In the genomic region with DNA sequence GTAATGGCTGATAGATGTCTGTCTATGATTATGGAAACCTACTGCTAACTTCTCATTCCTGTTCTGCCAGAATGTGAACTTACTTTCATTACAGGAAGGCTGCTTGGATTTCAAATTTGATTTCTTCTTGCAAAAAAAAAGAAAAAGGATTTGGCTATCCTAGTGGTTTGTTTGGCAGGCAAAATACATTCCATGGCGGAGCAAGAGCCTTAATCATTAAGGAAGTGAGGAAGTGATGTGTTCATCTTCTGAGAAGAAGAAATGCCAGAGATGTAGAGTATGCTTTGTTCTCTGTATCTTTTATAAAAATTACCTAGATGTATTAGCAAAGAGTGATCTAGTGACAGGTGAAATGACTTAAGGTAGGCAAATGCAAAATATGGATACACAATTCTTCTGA, we compare ENCODE assay signal across 20 cellular contexts.
DNase-seq lines count a peak whose midpoint lies in the region; ATAC-seq, FAIRE-seq and TF ChIP-seq lines count a peak whose summit lies in the region.
"Had no signal": no experiment of that assay in that cellular context is flagged by ENCODE, and none has a peak within 500 bp of the region (broad histone marks: within the 10 kb centered on the region; RNA-seq: fewer than 3 reads in every experiment).

No MANE protein-coding gene starts in this region.

- H3K27me3 Mint-ChIP-seq in astrocyte (ENCODE audit: low read depth, unreplicated experiment) = no peaks in the 10 kb centered on the region
- H3K27me3 Mint-ChIP-seq: naive thymus-derived CD4-positive, alpha-beta T cell had no signal

- H3K4me3 Mint-ChIP-seq in astrocyte (ENCODE audit: unreplicated experiment) = no peak overlapping the region
- H3K4me3 Mint-ChIP-seq: naive thymus-derived CD4-positive, alpha-beta T cell had no signal

- H3K27me3 ChIP-seq in astrocyte (ENCODE audit: insufficient read depth, low read length) = no peaks in the 10 kb centered on the region
- H3K27me3 ChIP-seq: right lobe of liver, tibial artery had no signal

- no peak overlapping the region for H3K9ac ChIP-seq in astrocyte (ENCODE audit: low read length)

- TF ChIP-seq CTCF in astrocyte (IDR thresholded peaks at IDR 0.05; ENCODE audit: insufficient read depth, low read depth, low read length) (no peak), fibroblast of the aortic adventitia (IDR thresholded peaks at IDR 0.05; ENCODE audit: insufficient read depth, low read length) (no peak)

- no peak overlapping the region for H2AFZ ChIP-seq in astrocyte (ENCODE audit: low read depth, low read length)

- H3K4me3 ChIP-seq in astrocyte (ENCODE audit: insufficient read depth, low read depth, low read length) = no peak overlapping the region
- H3K4me3 ChIP-seq in fibroblast of the aortic adventitia (ENCODE audit: low read depth, low read length) = no peak overlapping the region
- H3K4me3 ChIP-seq: A549, right lobe of liver, tibial artery had no signal

- H3K36me3 Mint-ChIP-seq in astrocyte (ENCODE audit: low read depth, unreplicated experiment) = no peaks in the 10 kb centered on the region
- H3K36me3 Mint-ChIP-seq: naive thymus-derived CD4-positive, alpha-beta T cell had no signal

- ATAC-seq in left ventricle myocardium superior (peak; percentile 38), Right ventricle myocardium inferior (no peak), GM19023 (IDR thresholded peaks at IDR 0.05; ENCODE audit: unreplicated experiment) (no peak)
- ATAC-seq: A549; HepG2; naive thymus-derived CD4-positive, alpha-beta T cell; right lobe of liver had no signal

- H3K9me3 ChIP-seq in astrocyte (ENCODE audit: insufficient read depth, low read depth, low read length) = no peaks in the 10 kb centered on the region
- H3K9me3 ChIP-seq: A549, right lobe of liver, tibial artery had no signal

- H3K9me3 Mint-ChIP-seq in astrocyte (ENCODE audit: unreplicated experiment) = no peaks in the 10 kb centered on the region

- peak; percentile 23 for FAIRE-seq in astrocyte (lab: Jason Lieb, UNC)
- FAIRE-seq: H1, HepG2 had no signal

- no peak for DNase-seq in left ventricle myocardium superior
- DNase-seq in Right ventricle myocardium inferior (ENCODE audit: missing footprints) = no peak
- DNase-seq in astrocyte (ENCODE audit: low read depth) = peak; percentile 89
- peak; percentile 90 for DNase-seq in fibroblast of the aortic adventitia (ENCODE audit: low read depth)
- DNase-seq in stromal cell of bone marrow (ENCODE audit: low read depth) = peak; percentile 65
- no peak for DNase-seq in hippocampal formation (lab: John Stamatoyannopoulos, UW)
- DNase-seq in activated CD8-positive, alpha-beta memory T cell treated with anti-CD3 and anti-CD28 coated beads, Interleukin-2, amount 50 U/mL, for 4 hours = no peak
- DNase-seq: activated CD8-positive, alpha-beta memory T cell treated with anti-CD3 and anti-CD28 coated beads, Interleukin-2, amount 50 U/mL, for 48 hours; activated naive CD4-positive, alpha-beta T cell treated with anti-CD3 and anti-CD28 coated beads, Interleukin-2, amount 50 U/mL, for 16 hours; cerebellar nuclear complex; naive thymus-derived CD4-positive, alpha-beta T cell; NCI-H1048; NCI-H2171 treated with DMSO at 0.1 percent for 48 hours; right lobe of liver; stimulated activated CD4-positive, alpha-beta T cell treated with anti-CD3 and anti-CD28 coated beads, Interleukin-4, amount 100 ng/mL, for 24 hours; tibial artery had no signal

- intact Hi-C loops in left ventricle myocardium superior (cut with micrococcal nuclease) = no loop called here
- intact Hi-C loops in Right ventricle myocardium inferior (cut with DNase I) = no loop called here

- no peaks in the 10 kb centered on the region for H3K79me2 ChIP-seq in astrocyte (ENCODE audit: insufficient read depth, low read length)

- peak overlapping the region; percentile 49 for H3K4me2 ChIP-seq in astrocyte (ENCODE audit: low read length)
- H3K4me2 ChIP-seq: A549 had no signal

- H3K27ac ChIP-seq in astrocyte (ENCODE audit: low read depth, low read length) = peak overlapping the region; percentile 14
- H3K27ac ChIP-seq: tibial artery had no signal

- no peaks in the 10 kb centered on the region for H4K20me1 ChIP-seq in astrocyte (ENCODE audit: insufficient read depth, low read length)

- no peaks in the 10 kb centered on the region for H3K36me3 ChIP-seq in astrocyte (ENCODE audit: insufficient read depth, low read length)
- H3K36me3 ChIP-seq: right lobe of liver, tibial artery had no signal

- peaks cover 24% of the 10 kb centered on the region for H3K4me1 ChIP-seq in astrocyte (ENCODE audit: insufficient read depth, low read length)

- no peak overlapping the region for H3K27ac Mint-ChIP-seq in astrocyte (ENCODE audit: unreplicated experiment)
- H3K27ac Mint-ChIP-seq: naive thymus-derived CD4-positive, alpha-beta T cell had no signal

- H3K4me1 Mint-ChIP-seq in astrocyte (ENCODE audit: low read depth, unreplicated experiment) = peaks cover 22% of the 10 kb centered on the region

Comparison
In these comparisons a context has a peak if more than half of its experiments do, and no peak if none do; other contexts are left out.
1. DNase-seq: peak in astrocyte (single experiment), fibroblast of the aortic adventitia (single experiment) and stromal cell of bone marrow (single experiment); none in left ventricle myocardium superior (single experiment), Right ventricle myocardium inferior (single experiment), hippocampal formation (0 of 2) and activated CD8-positive, alpha-beta memory T cell treated with anti-CD3 and anti-CD28 coated beads, Interleukin-2, amount 50 U/mL, for 4 hours (single experiment).